18 cellular contexts compared by ENCODE assay signal in genomic region chr13:75052616-75053015, GRCh38.
A peak's percentile ranks its signal among the peaks of the same experiment; 100 is the strongest.
DNase-seq lines count a peak whose midpoint lies in the region; ATAC-seq and TF ChIP-seq lines count a peak whose summit lies in the region.
"Had no signal": no experiment of that assay in that cellular context is flagged by ENCODE, and none has a peak within 500 bp of the region (broad histone marks: within the 10 kb centered on the region; RNA-seq: fewer than 3 reads in every experiment).

No MANE protein-coding gene starts in this region.

- ATAC-seq in HG02981 (IDR thresholded peaks at IDR 0.05; ENCODE audit: unreplicated experiment): no peak
- ATAC-seq in HG03097 (IDR thresholded peaks at IDR 0.05; ENCODE audit: low FRiP score, unreplicated experiment): no peak
- ATAC-seq in GM19035 (IDR thresholded peaks at IDR 0.05; ENCODE audit: unreplicated experiment): no peak
- ATAC-seq: K562 had no signal

- H3K27ac ChIP-seq in OCI-LY3 (ENCODE audit: low read length): no peak overlapping the region
- H3K27ac ChIP-seq: GM23248 had no signal

- 0 out of 2 replicates have a peak overlapping the region, but pooled peaks have one; percentile 9 for H3K4me2 ChIP-seq in OCI-LY3 (ENCODE audit: low read length)

- H2AFZ ChIP-seq in OCI-LY3 (ENCODE audit: low read depth, low read length): no peak overlapping the region
- H2AFZ ChIP-seq: GM23248 had no signal

- no peaks in the 10 kb centered on the region for H3K27me3 ChIP-seq in OCI-LY3 (ENCODE audit: low read depth, low read length)
- H3K27me3 ChIP-seq: BE2C had no signal

- no peak overlapping the region for H3K9ac ChIP-seq in OCI-LY3 (ENCODE audit: low read length)
- H3K9ac ChIP-seq: GM23248 had no signal

- in situ Hi-C loops in ACHN (cut with HindIII; ENCODE audit: low pct_ligation_motif_present, low pct_unique_long_range_greater_than_20kb, low sequenced_read_pairs): no loop called here

- H3K4me1 ChIP-seq in OCI-LY3 (ENCODE audit: low read length): peaks cover 4% of the 10 kb centered on the region; the same call in 1 of the 2 replicates
- H3K4me1 ChIP-seq: BE2C had no signal

- H3K4me3 ChIP-seq in OCI-LY3 (ENCODE audit: low read length): no peak overlapping the region
- H3K4me3 ChIP-seq: GM23248, K562 had no signal

- DNase-seq in ACHN (peak; percentile 35), glomerular visceral epithelial cell (ENCODE audit: extremely low spot score) (peak; percentile 41), left kidney (ENCODE audit: low read depth, low spot score) (peak; percentile 47), HuH-7.5 (ENCODE audit: low spot score) (no peak)
- DNase-seq: 8988T; BE2C; C1 segment of cervical spinal cord; CD4-positive, CD25-positive, alpha-beta regulatory T cell; CD8-positive, alpha-beta memory T cell; COR-L47; GM23248; HCEC 1CT; IMR-90 had no signal

- H4K20me1 ChIP-seq in OCI-LY3 (ENCODE audit: insufficient read depth, low read length): no peaks in the 10 kb centered on the region

- no peaks in the 10 kb centered on the region for H3K79me2 ChIP-seq in OCI-LY3 (ENCODE audit: low read length)

- H3K9me3 ChIP-seq in OCI-LY3 (ENCODE audit: insufficient read depth, low read length): no peaks in the 10 kb centered on the region
- H3K9me3 ChIP-seq: BE2C had no signal

- H3K36me3 ChIP-seq in OCI-LY3 (replicated peaks; ENCODE audit: low read depth, low read length): no peaks in the 10 kb centered on the region
- H3K36me3 ChIP-seq: BE2C had no signal

- no peak for TF ChIP-seq CTCF in OCI-LY3 (IDR thresholded peaks at IDR 0.05; ENCODE audit: low read depth, low read length)
